ENCODE assay signal across 14 cellular contexts in genomic region chr12:131074221-131075083, GRCh38.
A peak's percentile ranks its signal among the peaks of the same experiment; 100 is the strongest.
DNase-seq lines count a peak whose midpoint lies in the region; ATAC-seq and TF ChIP-seq lines count a peak whose summit lies in the region.
"Had no signal": no experiment of that assay in that cellular context is flagged by ENCODE, and none has a peak within 500 bp of the region (broad histone marks: within the 10 kb centered on the region; RNA-seq: fewer than 3 reads in every experiment).

No MANE protein-coding gene starts in this region.

- H3K4me2 ChIP-seq in mesenchymal stem cell (ENCODE audit: low read length, poor library complexity, severe bottlenecking): no peak overlapping the region

- H3K9me3 ChIP-seq in adrenal gland (replicated peaks in 1 of 3): no peaks in the 10 kb centered on the region
- no peaks in the 10 kb centered on the region for H3K9me3 ChIP-seq in tibial artery
- H3K9me3 ChIP-seq in mesenchymal stem cell (ENCODE audit: control insufficient read depth, low read length): no peaks in the 10 kb centered on the region
- H3K9me3 ChIP-seq in BE2C: no peaks in the 10 kb centered on the region
- H3K9me3 ChIP-seq: Caco-2, esophagus squamous epithelium, thoracic aorta had no signal

- DNase-seq in GM20000 (ENCODE audit: low spot score): peak; percentile 42
- peak in 5 of 7 donors; percentile 2 to 48 (median 25) for DNase-seq in adrenal gland
- DNase-seq in lower leg skin (ENCODE audit: low spot score in 2 of 2): peak; percentile 47 to 89
- peak; percentile 25 to 59 for DNase-seq in tibial artery
- DNase-seq in mesenchymal stem cell: no peak
- no peak for DNase-seq in BE2C
- DNase-seq: activated CD4-positive, alpha-beta T cell treated with anti-CD3 and anti-CD28 coated beads, Interleukin-2, amount 50 U/mL, for 4 hours; Caco-2; cerebellar nuclear complex; esophagus squamous epithelium; T-helper 17 cell had no signal

- H2BK15ac ChIP-seq in mesenchymal stem cell (ENCODE audit: low read depth, poor library complexity, severe bottlenecking): no peak overlapping the region

- intact Hi-C loops in adrenal gland (cut with DNase I): no loop called here
- intact Hi-C loops in lower leg skin (cut with DNase I; ENCODE audit: low total_unique reads): no loop called here
- intact Hi-C loops in tibial artery (cut with DNase I; ENCODE audit: low total_unique reads): no loop called here

- no peak overlapping the region for H3K4me3 ChIP-seq in adrenal gland
- H3K4me3 ChIP-seq in lower leg skin (ENCODE audit: low read depth, poor library complexity, severe bottlenecking): no peak overlapping the region
- no peak overlapping the region for H3K4me3 ChIP-seq in tibial artery
- no peak overlapping the region for H3K4me3 ChIP-seq in mesenchymal stem cell (ENCODE audit: insufficient read depth in 1 of 2, low read depth in 1 of 2, low read length in 2 of 2)
- no peak overlapping the region for H3K4me3 ChIP-seq in BE2C (ENCODE audit: low read depth, low read length)
- H3K4me3 ChIP-seq: esophagus squamous epithelium, thoracic aorta had no signal

- no peak for ATAC-seq in HG03378 (IDR thresholded peaks at IDR 0.05; ENCODE audit: unreplicated experiment)
- ATAC-seq: Panc1, T-helper 17 cell had no signal

- H2BK120ac ChIP-seq in mesenchymal stem cell (ENCODE audit: low read depth, low read length): no peak overlapping the region

- no peak overlapping the region for H2AFZ ChIP-seq in mesenchymal stem cell (ENCODE audit: low read depth, low read length)

- TF ChIP-seq POLR2A in adrenal gland (IDR thresholded peaks at IDR 0.05): no peak
- no peak for TF ChIP-seq POLR2A in lower leg skin (IDR thresholded peaks at IDR 0.05)

- 65 to 68% (median 66%) methylated on average over 15 to 18 of the region's 18 CpGs for WGBS in adrenal gland, 4 donors
- WGBS in lower leg skin, 2 donors: 28 to 32% methylated on average over 17 to 18 of the region's 18 CpGs
- WGBS in mesenchymal stem cell: 75% methylated on average over 18 of the region's 18 CpGs

- no peak overlapping the region for H3K4ac ChIP-seq in mesenchymal stem cell (ENCODE audit: low read depth in 1 of 2, low read length in 2 of 2)

- no peaks in the 10 kb centered on the region for H3K79me1 ChIP-seq in mesenchymal stem cell (replicated peaks; ENCODE audit: low read length, poor library complexity, severe bottlenecking)

- H2BK5ac ChIP-seq in mesenchymal stem cell (ENCODE audit: low read depth, low read length, poor library complexity, severe bottlenecking): no peak overlapping the region

- H2BK12ac ChIP-seq in mesenchymal stem cell (ENCODE audit: low read length in 2 of 2): no peak overlapping the region

- no peak overlapping the region for H4K91ac ChIP-seq in mesenchymal stem cell (ENCODE audit: low read length)

- H2AK5ac ChIP-seq in mesenchymal stem cell (ENCODE audit: low read length, severe bottlenecking): no peak overlapping the region

- TF ChIP-seq CTCF in GM20000 (IDR thresholded peaks at IDR 0.05; ENCODE audit: extremely low read depth, missing control alignments): no peak
- no peak for TF ChIP-seq CTCF in adrenal gland (IDR thresholded peaks at IDR 0.05)
- TF ChIP-seq CTCF in lower leg skin (IDR thresholded peaks at IDR 0.05): no peak
- no peak for TF ChIP-seq CTCF in tibial artery (IDR thresholded peaks at IDR 0.05)
- no peak for TF ChIP-seq CTCF in BE2C (IDR thresholded peaks at IDR 0.05; ENCODE audit: low read depth, low read length)

- H3K36me3 ChIP-seq in adrenal gland (replicated peaks in 1 of 2): no peaks in the 10 kb centered on the region
- H3K36me3 ChIP-seq in tibial artery: no peaks in the 10 kb centered on the region
- no peaks in the 10 kb centered on the region for H3K36me3 ChIP-seq in mesenchymal stem cell (ENCODE audit: control insufficient read depth in 1 of 2, insufficient read depth in 2 of 2, low read depth in 1 of 2, low read length in 2 of 2)
- no peaks in the 10 kb centered on the region for H3K36me3 ChIP-seq in BE2C
- H3K36me3 ChIP-seq: esophagus squamous epithelium, thoracic aorta had no signal

- no peak overlapping the region for H3K18ac ChIP-seq in mesenchymal stem cell (ENCODE audit: low read depth in 1 of 2, low read length in 2 of 2)

- H3K27me3 ChIP-seq in adrenal gland (no peaks in the 10 kb centered on the region), tibial artery (no peaks in the 10 kb centered on the region), mesenchymal stem cell (ENCODE audit: control insufficient read depth in 1 of 2, insufficient read depth in 1 of 2, low read length in 2 of 2) (no peaks in the 10 kb centered on the region), BE2C (peaks cover 4% of the 10 kb centered on the region)
- H3K27me3 ChIP-seq: esophagus squamous epithelium had no signal

- H3K27ac ChIP-seq in adrenal gland (peak overlapping the region in 1 of 5 donors; percentile 65), tibial artery (no peak overlapping the region), mesenchymal stem cell (ENCODE audit: low read length, poor library complexity, severe bottlenecking) (no peak overlapping the region)
- H3K27ac ChIP-seq: thoracic aorta had no signal

- H3K4me1 ChIP-seq in adrenal gland (replicated peaks in 1 of 2) (no peaks in the 10 kb centered on the region), tibial artery (no peaks in the 10 kb centered on the region), mesenchymal stem cell (ENCODE audit: control insufficient read depth, insufficient read depth, low read depth, low read length) (no peaks in the 10 kb centered on the region), BE2C (no peaks in the 10 kb centered on the region)
- H3K4me1 ChIP-seq: Caco-2 had no signal

- no peak overlapping the region for H3K14ac ChIP-seq in mesenchymal stem cell (ENCODE audit: low read length in 2 of 2)

- H3K9ac ChIP-seq in mesenchymal stem cell (ENCODE audit: low read length): no peak overlapping the region

- no peak overlapping the region for H3K23ac ChIP-seq in mesenchymal stem cell (ENCODE audit: low read length in 2 of 2)

- no peak overlapping the region for H4K8ac ChIP-seq in mesenchymal stem cell (ENCODE audit: low read length)

Comparison
In these comparisons a context has a peak if more than half of its experiments do, and no peak if none do; other contexts are left out.
1. DNase-seq: peak in GM20000 (single experiment), adrenal gland (5 of 7), lower leg skin (2 of 2) and tibial artery (2 of 2); none in mesenchymal stem cell (single experiment) and BE2C (single experiment).